ENCODE assay signal across 8 cellular contexts in the genomic region with DNA sequence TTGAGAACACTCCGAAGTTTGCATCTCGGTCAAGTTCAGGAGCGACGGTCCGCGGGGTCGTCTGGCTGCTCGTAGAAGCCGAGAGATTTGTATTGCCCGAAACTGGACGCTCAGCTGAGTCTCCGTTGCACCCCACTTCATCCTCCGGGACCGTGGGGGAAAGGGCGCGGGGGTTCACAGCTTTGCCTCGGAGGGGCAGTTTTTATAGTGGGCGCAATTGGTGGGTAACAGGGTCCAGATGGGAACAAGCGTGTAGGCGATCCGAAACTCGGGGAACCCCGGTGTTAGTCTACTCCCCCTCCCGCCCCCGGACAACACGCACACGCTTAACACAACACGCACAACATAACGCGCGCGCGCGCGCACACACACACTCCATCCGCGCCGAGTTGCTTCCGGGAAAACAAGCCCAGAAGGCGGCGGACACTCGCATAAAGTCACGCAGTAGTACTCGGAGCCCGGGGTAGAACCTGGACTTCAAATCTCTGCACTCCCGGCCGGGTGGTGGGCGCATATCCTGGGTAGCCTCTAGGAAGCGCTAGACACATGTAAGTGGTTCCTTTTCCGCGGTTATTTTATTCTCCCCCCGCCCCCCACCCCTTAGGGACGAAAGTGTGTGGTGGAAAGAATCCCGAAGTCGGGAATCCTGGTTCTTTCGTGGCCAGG. TPM values are rescaled to one million over a fixed set of nuclear protein-coding genes. Genes with fewer than 3 reads are reported as not detected.
A peak's percentile ranks its signal among the peaks of the same experiment; 100 is the strongest.
DNase-seq lines count a peak whose midpoint lies in the region; ATAC-seq and TF ChIP-seq lines count a peak whose summit lies in the region.

No MANE protein-coding gene starts in this region.

- no peaks in the 10 kb centered on the region for H3F3A ChIP-seq in neural cell (ENCODE audit: insufficient read depth, low read length, poor library complexity, severe bottlenecking)

- H3K36me3 ChIP-seq in GM06990 (ENCODE audit: control insufficient read depth, insufficient read depth, low read length) (no peaks in the 10 kb centered on the region), Karpas-422 (ENCODE audit: insufficient read depth, low read length) (no peaks in the 10 kb centered on the region), RWPE2 (ENCODE audit: low read depth) (peaks cover 30% of the 10 kb centered on the region), neural cell (ENCODE audit: insufficient read depth, low read length) (no peaks in the 10 kb centered on the region)

- H3K4me2 ChIP-seq in Karpas-422 (ENCODE audit: low read depth, low read length, poor library complexity, severe bottlenecking): peak overlapping the region; percentile 94
- H3K4me2 ChIP-seq in neural cell (ENCODE audit: low read length): peak overlapping the region; percentile 73

- no peaks in the 10 kb centered on the region for H3K9me3 ChIP-seq in Karpas-422 (ENCODE audit: low read length)
- peaks cover 2% of the 10 kb centered on the region for H3K9me3 ChIP-seq in RWPE2 (ENCODE audit: severe bottlenecking)
- no peaks in the 10 kb centered on the region for H3K9me3 ChIP-seq in neural cell (ENCODE audit: low read length)

- H3K4me3 ChIP-seq in GM06990 (replicated peaks; ENCODE audit: low read depth, low read length) (peak overlapping the region; percentile 83), Karpas-422 (ENCODE audit: low read length) (peak overlapping the region; percentile 83), RWPE2 (ENCODE audit: severe bottlenecking) (peak overlapping the region; percentile 83), fibroblast of villous mesenchyme (ENCODE audit: low read depth, low read length) (peak overlapping the region; percentile 86), neural cell (ENCODE audit: low read length) (peak overlapping the region; percentile 93)

- H3K9me2 ChIP-seq in Karpas-422 (replicated peaks; ENCODE audit: insufficient read depth, low read length): no peaks in the 10 kb centered on the region
- no peaks in the 10 kb centered on the region for H3K9me2 ChIP-seq in neural cell (ENCODE audit: insufficient read depth, low read length)

- TF ChIP-seq EP300 in neural cell (conservative IDR thresholded peaks at IDR 0.05; ENCODE audit: poor library complexity, severe bottlenecking): no peak

- H3K9ac ChIP-seq in Karpas-422 (ENCODE audit: low read length) (peak overlapping the region; percentile 88), neural cell (ENCODE audit: low read length) (peak overlapping the region; percentile 99)

- TF ChIP-seq CTCF in GM06990 (IDR thresholded peaks at IDR 0.05; ENCODE audit: insufficient read depth, low read length, poor library complexity, severe bottlenecking) (peak; percentile 51), RWPE2 (IDR thresholded peaks at IDR 0.05; ENCODE audit: poor library complexity, severe bottlenecking) (peak; percentile 72), fibroblast of villous mesenchyme (IDR thresholded peaks at IDR 0.05; ENCODE audit: insufficient read depth, low read depth, low read length) (peak; percentile 69), neural cell (IDR thresholded peaks at IDR 0.05; ENCODE audit: poor library complexity, severe bottlenecking) (peak; percentile 75)

- H3K27ac ChIP-seq in Karpas-422 (ENCODE audit: low read length) (peak overlapping the region; percentile 43; the same call in 1 of the 2 replicates), RWPE2 (ENCODE audit: poor library complexity, severe bottlenecking) (peak overlapping the region; percentile 95), neural cell (ENCODE audit: low read length) (peak overlapping the region; percentile 85)

- ATAC-seq in RWPE2 (ENCODE audit: low read depth) (peak; percentile 26), HG02885 (IDR thresholded peaks at IDR 0.05; ENCODE audit: poor library complexity, unreplicated experiment) (no peak)
- ATAC-seq in stimulated activated naive CD8-positive, alpha-beta T cell treated with anti-CD3 and anti-CD28 coated beads, Interleukin-15, Interleukin-2, amounts not matched to agents 100 U/mL and 50 U/mL, for 24 hours: no peak

- peak; percentile 74 for TF ChIP-seq RAD21 in neural cell (conservative IDR thresholded peaks at IDR 0.05)

- peak overlapping the region; percentile 96 for H2AFZ ChIP-seq in Karpas-422 (ENCODE audit: low read length)
- H2AFZ ChIP-seq in neural cell (ENCODE audit: low read depth, low read length): peak overlapping the region; percentile 91

- no peaks in the 10 kb centered on the region for H3K79me2 ChIP-seq in Karpas-422 (ENCODE audit: low read length)
- peaks cover 22% of the 10 kb centered on the region for H3K79me2 ChIP-seq in neural cell (replicated peaks; ENCODE audit: insufficient read depth, low read length)

- H3K27me3 ChIP-seq in GM06990 (replicated peaks; ENCODE audit: control insufficient read depth, insufficient read depth, low read length): no peaks in the 10 kb centered on the region
- H3K27me3 ChIP-seq in Karpas-422 (ENCODE audit: low read length): no peaks in the 10 kb centered on the region; the same call in 1 of the 2 replicates
- no peaks in the 10 kb centered on the region for H3K27me3 ChIP-seq in RWPE2 (ENCODE audit: insufficient read depth, poor library complexity, severe bottlenecking)
- H3K27me3 ChIP-seq in neural cell (ENCODE audit: insufficient read depth, low read depth, low read length): no peaks in the 10 kb centered on the region

- H3K4me1 ChIP-seq in Karpas-422 (ENCODE audit: low read length) (peaks cover 35% of the 10 kb centered on the region), RWPE2 (ENCODE audit: insufficient read depth, poor library complexity, severe bottlenecking) (peaks cover 19% of the 10 kb centered on the region)

- DNase-seq in GM06990 (ENCODE audit: extremely low read depth, insufficient read length) (peak; percentile 84), Karpas-422 (peak; percentile 81), RWPE2 (ENCODE audit: low spot score) (peak; percentile 80), activated gamma-delta T cell treated with Interleukin-2 at 50 U/mL for 16 hours (peak; percentile 84), fibroblast of villous mesenchyme (ENCODE audit: low read depth) (peak; percentile 96)
- peak; percentile 76 for DNase-seq in stimulated activated naive CD8-positive, alpha-beta T cell treated with anti-CD3 and anti-CD28 coated beads, Interleukin-15, Interleukin-2, amounts not matched to agents 100 U/mL and 50 U/mL, for 24 hours

- H4K20me1 ChIP-seq in Karpas-422 (ENCODE audit: insufficient read depth, low read depth, low read length): 0 out of 2 replicates have a peak, but pooled peaks cover 5% of the 10 kb centered on the region
- H4K20me1 ChIP-seq in neural cell (ENCODE audit: insufficient read depth): peaks cover 24% of the 10 kb centered on the region

TF ChIP-seq in neural cell, 6 proteins besides CTCF, POLR2A, EP300 and RAD21:
- TF ChIP-seq, protein P1, sequence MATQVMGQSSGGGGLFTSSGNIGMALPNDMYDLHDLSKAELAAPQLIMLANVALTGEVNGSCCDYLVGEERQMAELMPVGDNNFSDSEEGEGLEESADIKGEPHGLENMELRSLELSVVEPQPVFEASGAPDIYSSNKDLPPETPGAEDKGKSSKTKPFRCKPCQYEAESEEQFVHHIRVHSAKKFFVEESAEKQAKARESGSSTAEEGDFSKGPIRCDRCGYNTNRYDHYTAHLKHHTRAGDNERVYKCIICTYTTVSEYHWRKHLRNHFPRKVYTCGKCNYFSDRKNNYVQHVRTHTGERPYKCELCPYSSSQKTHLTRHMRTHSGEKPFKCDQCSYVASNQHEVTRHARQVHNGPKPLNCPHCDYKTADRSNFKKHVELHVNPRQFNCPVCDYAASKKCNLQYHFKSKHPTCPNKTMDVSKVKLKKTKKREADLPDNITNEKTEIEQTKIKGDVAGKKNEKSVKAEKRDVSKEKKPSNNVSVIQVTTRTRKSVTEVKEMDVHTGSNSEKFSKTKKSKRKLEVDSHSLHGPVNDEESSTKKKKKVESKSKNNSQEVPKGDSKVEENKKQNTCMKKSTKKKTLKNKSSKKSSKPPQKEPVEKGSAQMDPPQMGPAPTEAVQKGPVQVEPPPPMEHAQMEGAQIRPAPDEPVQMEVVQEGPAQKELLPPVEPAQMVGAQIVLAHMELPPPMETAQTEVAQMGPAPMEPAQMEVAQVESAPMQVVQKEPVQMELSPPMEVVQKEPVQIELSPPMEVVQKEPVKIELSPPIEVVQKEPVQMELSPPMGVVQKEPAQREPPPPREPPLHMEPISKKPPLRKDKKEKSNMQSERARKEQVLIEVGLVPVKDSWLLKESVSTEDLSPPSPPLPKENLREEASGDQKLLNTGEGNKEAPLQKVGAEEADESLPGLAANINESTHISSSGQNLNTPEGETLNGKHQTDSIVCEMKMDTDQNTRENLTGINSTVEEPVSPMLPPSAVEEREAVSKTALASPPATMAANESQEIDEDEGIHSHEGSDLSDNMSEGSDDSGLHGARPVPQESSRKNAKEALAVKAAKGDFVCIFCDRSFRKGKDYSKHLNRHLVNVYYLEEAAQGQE (IDR thresholded peaks at IDR 0.05; ENCODE audit: borderline replicate concordance): peak; percentile 65
- TF ChIP-seq POLR2AphosphoS5 (IDR thresholded peaks at IDR 0.05) (peak; percentile 55), MXI1 (conservative IDR thresholded peaks at IDR 0.05; ENCODE audit: poor library complexity, severe bottlenecking) (no peak), SMC3 (conservative IDR thresholded peaks at IDR 0.05; ENCODE audit: poor library complexity) (peak; percentile 72), TAF1 (IDR thresholded peaks at IDR 0.05; ENCODE audit: low read depth) (no peak), EZH2 (IDR thresholded peaks at IDR 0.05; ENCODE audit: borderline replicate concordance, insufficient read depth, low read length, poor library complexity, severe bottlenecking) (no peak)
TF ChIP-seq in neural cell: peak in this region for 3.

RNA-seq across cellular contexts. Expression of a gene that starts 1.0 kb away (rescaled TPM):
- total RNA-seq in Karpas-422 (2014; rRNA removed; shearing (Covaris generic); ENCODE audit: low replicate concordance): 2.1 and 5.4 TPM in 2 replicates
- total RNA-seq in fibroblast of villous mesenchyme: 71.2 and 84.6 TPM in 2 replicates
- polyA plus RNA-seq in neural cell: 114 and 124 TPM in 2 replicates
- 159 and 198 TPM in 2 replicates for polyA minus RNA-seq in neural cell

Comparison
In these comparisons a context has a peak if more than half of its experiments do, and no peak if none do; other contexts are left out.
1. H3K27ac ChIP-seq: peak in every context shown above with its lines; median percentile 95 in RWPE2; 85 in neural cell; 43 in Karpas-422.
2. RNA of a gene that starts 1.0 kb away (total RNA-seq): 71.2 to 84.6 TPM in fibroblast of villous mesenchyme; 2.1 to 5.4 TPM in Karpas-422; every median in the first group is over 10 times any median in the second.
3. Peak in every context shown above with its lines, with median percentiles within 50 percentile points of each other: DNase-seq, H3K4me3 ChIP-seq and CTCF ChIP-seq.